1 cellular context compared by ENCODE assay signal in the genomic region with DNA sequence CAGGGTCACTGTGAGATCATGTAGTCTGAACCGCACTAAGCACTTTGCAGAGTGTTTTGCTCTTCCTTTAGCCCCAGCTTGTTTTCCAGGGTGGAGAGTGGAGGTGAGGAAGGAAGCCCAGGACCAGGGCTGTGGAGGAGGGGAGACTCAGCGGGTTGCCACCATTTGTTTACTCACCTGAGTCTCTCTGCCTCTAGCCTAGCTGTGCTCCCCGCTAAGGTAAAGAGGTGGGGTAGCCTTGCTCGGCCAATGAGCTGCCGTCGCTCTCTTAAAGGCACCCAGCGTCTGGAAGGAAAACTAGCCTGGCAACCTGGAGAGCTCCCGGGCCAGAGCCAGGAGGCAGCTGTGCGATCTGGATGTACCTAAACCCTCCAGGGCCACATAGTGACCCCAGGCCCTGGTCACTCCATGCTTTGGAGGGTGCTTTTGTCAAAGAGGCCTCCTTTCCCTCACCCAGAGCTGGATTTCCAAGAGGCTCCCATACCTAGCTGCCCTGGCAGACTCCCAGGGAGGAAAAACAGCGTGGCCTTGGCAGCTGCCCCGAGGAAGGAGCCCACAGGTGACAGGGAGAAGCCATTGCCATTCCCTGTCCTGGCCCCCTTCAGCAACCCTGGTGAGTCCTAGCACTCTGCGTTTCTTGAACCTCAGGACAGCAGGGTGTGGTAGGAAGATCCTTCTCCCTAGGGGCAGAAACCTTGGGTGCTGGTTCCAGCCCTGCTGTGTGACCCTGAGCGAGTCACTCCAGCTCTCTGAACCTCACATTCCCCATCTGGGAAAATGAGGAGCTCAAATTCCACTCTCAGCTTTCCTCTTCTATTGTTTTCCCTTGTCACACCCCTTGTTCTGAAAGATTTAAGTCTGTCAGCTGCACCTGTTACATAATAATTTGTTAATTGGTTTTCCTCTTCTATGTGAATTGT.
TF ChIP-seq lines count a peak whose summit lies in the region.

No MANE protein-coding gene starts in this region.

TF ChIP-seq in HepG2, 621 proteins besides CTCF, POLR2A, EP300 and RAD21 (continued from another document):
- TF ChIP-seq, protein P1, sequence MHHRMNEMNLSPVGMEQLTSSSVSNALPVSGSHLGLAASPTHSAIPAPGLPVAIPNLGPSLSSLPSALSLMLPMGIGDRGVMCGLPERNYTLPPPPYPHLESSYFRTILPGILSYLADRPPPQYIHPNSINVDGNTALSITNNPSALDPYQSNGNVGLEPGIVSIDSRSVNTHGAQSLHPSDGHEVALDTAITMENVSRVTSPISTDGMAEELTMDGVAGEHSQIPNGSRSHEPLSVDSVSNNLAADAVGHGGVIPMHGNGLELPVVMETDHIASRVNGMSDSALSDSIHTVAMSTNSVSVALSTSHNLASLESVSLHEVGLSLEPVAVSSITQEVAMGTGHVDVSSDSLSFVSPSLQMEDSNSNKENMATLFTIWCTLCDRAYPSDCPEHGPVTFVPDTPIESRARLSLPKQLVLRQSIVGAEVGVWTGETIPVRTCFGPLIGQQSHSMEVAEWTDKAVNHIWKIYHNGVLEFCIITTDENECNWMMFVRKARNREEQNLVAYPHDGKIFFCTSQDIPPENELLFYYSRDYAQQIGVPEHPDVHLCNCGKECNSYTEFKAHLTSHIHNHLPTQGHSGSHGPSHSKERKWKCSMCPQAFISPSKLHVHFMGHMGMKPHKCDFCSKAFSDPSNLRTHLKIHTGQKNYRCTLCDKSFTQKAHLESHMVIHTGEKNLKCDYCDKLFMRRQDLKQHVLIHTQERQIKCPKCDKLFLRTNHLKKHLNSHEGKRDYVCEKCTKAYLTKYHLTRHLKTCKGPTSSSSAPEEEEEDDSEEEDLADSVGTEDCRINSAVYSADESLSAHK (CRISPR knock-in tag; IDR thresholded peaks at IDR 0.05; ENCODE audit: borderline replicate concordance), result no peak
- TF ChIP-seq, protein P2, sequence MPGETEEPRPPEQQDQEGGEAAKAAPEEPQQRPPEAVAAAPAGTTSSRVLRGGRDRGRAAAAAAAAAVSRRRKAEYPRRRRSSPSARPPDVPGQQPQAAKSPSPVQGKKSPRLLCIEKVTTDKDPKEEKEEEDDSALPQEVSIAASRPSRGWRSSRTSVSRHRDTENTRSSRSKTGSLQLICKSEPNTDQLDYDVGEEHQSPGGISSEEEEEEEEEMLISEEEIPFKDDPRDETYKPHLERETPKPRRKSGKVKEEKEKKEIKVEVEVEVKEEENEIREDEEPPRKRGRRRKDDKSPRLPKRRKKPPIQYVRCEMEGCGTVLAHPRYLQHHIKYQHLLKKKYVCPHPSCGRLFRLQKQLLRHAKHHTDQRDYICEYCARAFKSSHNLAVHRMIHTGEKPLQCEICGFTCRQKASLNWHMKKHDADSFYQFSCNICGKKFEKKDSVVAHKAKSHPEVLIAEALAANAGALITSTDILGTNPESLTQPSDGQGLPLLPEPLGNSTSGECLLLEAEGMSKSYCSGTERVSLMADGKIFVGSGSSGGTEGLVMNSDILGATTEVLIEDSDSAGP (CRISPR knock-in tag; IDR thresholded peaks at IDR 0.05; ENCODE audit: borderline replicate concordance), result peak; percentile 99
- no peak for TF ChIP-seq ZNF558 (CRISPR knock-in tag; IDR thresholded peaks at IDR 0.05; ENCODE audit: borderline replicate concordance)
- peak; percentile 66 for TF ChIP-seq ZFP36 (IDR thresholded peaks at IDR 0.05; ENCODE audit: borderline replicate concordance, low read depth, low read length, partially characterized antibody)
- TF ChIP-seq NFYC (CRISPR knock-in tag; IDR thresholded peaks at IDR 0.05), result peak; percentile 50
- TF ChIP-seq ZNF101 (CRISPR knock-in tag; IDR thresholded peaks at IDR 0.05; ENCODE audit: borderline replicate concordance, low read depth), result no peak
- TF ChIP-seq HDAC1 (CRISPR knock-in tag; IDR thresholded peaks at IDR 0.05), result 0 out of 2 replicates have a peak, but pooled peaks have one; percentile 34
- TF ChIP-seq ZNF263 (CRISPR knock-in tag; IDR thresholded peaks at IDR 0.05), result peak; percentile 84
- peak; percentile 22; the same call in 1 of the 2 replicates for TF ChIP-seq FOXA3 (CRISPR knock-in tag; IDR thresholded peaks at IDR 0.05)
- TF ChIP-seq ZEB1 (IDR thresholded peaks at IDR 0.05; ENCODE audit: insufficient replicate concordance, low read depth), result peak; percentile 61
- TF ChIP-seq ARID2 (CRISPR knock-in tag; IDR thresholded peaks at IDR 0.05; ENCODE audit: borderline replicate concordance), result no peak
- no peak for TF ChIP-seq CAMTA2 (CRISPR knock-in tag; IDR thresholded peaks at IDR 0.05; ENCODE audit: borderline replicate concordance)
